Comparison of ENCODE assay signal across 8 cellular contexts in the genomic region with DNA sequence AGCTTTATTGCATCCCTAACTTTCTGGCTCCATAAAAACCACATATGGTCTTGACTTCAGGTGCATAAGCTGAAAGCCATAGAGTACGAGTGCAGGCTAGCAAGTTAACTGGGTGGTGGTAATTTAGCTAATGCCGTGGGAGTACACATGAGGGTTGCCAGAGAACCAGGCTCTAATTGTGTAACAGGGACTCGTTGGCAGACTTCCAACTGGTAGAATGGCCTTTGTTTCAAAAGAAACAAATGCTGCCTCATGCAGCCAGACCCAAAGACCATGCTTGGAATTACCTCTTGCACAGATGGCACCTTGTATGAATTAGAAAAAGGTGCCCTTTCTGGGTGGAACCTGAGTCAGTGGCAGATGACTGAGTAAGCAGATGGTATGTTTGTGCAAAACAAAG.
DNase-seq lines count a peak whose midpoint lies in the region; ATAC-seq and TF ChIP-seq lines count a peak whose summit lies in the region.

No MANE protein-coding gene starts in this region.

- H3K4me3 ChIP-seq in epithelial cell of esophagus (ENCODE audit: low read length) = no peak overlapping the region

- ATAC-seq in omental fat pad (ENCODE audit: low FRiP score) (peak; percentile 52), HG03139 (IDR thresholded peaks at IDR 0.05; ENCODE audit: unreplicated experiment) (no peak), GM18861 (IDR thresholded peaks at IDR 0.05; ENCODE audit: unreplicated experiment) (no peak)

- TF ChIP-seq CTCF in epithelial cell of esophagus (IDR thresholded peaks at IDR 0.05; ENCODE audit: insufficient read depth, low read depth, low read length, missing control alignments) (no peak), omental fat pad (IDR thresholded peaks at IDR 0.05) (no peak)

- DNase-seq in GM04504 (ENCODE audit: low read depth) (peak; percentile 14), NCI-H345 treated with DMSO at 0.1 percent for 48 hours (lab: John Stamatoyannopoulos, UW; ENCODE audit: unreplicated experiment) (peak; percentile 56), epithelial cell of esophagus (ENCODE audit: low read depth) (peak; percentile 72), omental fat pad (ENCODE audit: low spot score) (no peak), activated gamma-delta T cell (lab: John Stamatoyannopoulos, UW) (no peak)
- no peak for DNase-seq in activated CD4-positive, alpha-beta T cell treated with anti-CD3 and anti-CD28 coated beads, Interleukin-2, amount 50 U/mL, for 4 hours

Comparison
In these comparisons a context has a peak if more than half of its experiments do, and no peak if none do; other contexts are left out.
1. DNase-seq: peak in GM04504 (single experiment), NCI-H345 treated with DMSO at 0.1 percent for 48 hours (single experiment) and epithelial cell of esophagus (single experiment); none in omental fat pad (single experiment), activated gamma-delta T cell (single experiment) and activated CD4-positive, alpha-beta T cell treated with anti-CD3 and anti-CD28 coated beads, Interleukin-2, amount 50 U/mL, for 4 hours (0 of 2).